In the genomic region with DNA sequence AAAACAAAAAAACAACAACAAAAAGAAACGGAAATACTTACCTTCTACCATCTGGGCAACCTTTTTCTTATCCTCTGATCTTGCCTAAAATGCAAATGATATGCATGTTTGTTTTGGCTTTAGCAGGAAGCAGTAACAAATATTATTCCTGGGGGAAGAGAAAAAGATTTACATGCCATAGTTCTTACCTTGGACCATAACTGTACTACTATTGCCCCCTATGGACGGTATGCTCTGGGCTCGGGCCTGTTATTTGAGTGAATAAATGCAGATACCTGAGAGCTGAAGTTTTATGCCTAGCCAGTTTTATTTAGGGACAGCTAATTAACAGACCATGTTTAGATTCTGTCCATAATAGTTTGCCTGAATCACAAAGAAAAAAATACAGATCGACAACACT, we compare ENCODE assay signal across 8 cellular contexts. TPM values are rescaled to one million over a fixed set of nuclear protein-coding genes. Genes with fewer than 3 reads are reported as not detected.
DNase-seq lines count a peak whose midpoint lies in the region; ATAC-seq, FAIRE-seq and TF ChIP-seq lines count a peak whose summit lies in the region.

No MANE protein-coding gene starts in this region.

- TF ChIP-seq CTCF in natural killer cell (IDR thresholded peaks at IDR 0.05) (peak; percentile 37), PC-3 (conservative IDR thresholded peaks at IDR 0.05; ENCODE audit: low read depth, low read length) (peak; percentile 69), endothelial cell of umbilical vein (IDR thresholded peaks at IDR 0.05; ENCODE audit: extremely low read depth in 1 of 2, insufficient read depth in 1 of 2, low read depth in 1 of 2, low read length in 2 of 2) (peak in 1 of 2 donors; percentile 6)

- H3K27ac ChIP-seq in PC-3 (ENCODE audit: low read length) (no peak overlapping the region), endothelial cell of umbilical vein (ENCODE audit: insufficient read depth, low read depth, low read length) (no peak overlapping the region)

- no peaks in the 10 kb centered on the region for H3K9me1 ChIP-seq in endothelial cell of umbilical vein (replicated peaks; ENCODE audit: control insufficient read depth, extremely low read depth, insufficient read depth, low read length)

- intact Hi-C loops in natural killer cell (cut with micrococcal nuclease) (loop anchor here (1.0 kb wide), 1 partner anchor 61 kb away; no protein-coding TSS in a partner anchor), PC-3 (cut with micrococcal nuclease) (no loop called here), endothelial cell of umbilical vein (cut with micrococcal nuclease) (loop anchor here (1.0 kb wide), 1 partner anchor 61 kb away; no protein-coding TSS in a partner anchor)

- no peaks in the 10 kb centered on the region for H3K36me3 ChIP-seq in PC-3 (ENCODE audit: low read depth, low read length)
- no peaks in the 10 kb centered on the region for H3K36me3 ChIP-seq in endothelial cell of umbilical vein (ENCODE audit: control insufficient read depth in 2 of 2, extremely low read depth in 1 of 2, insufficient read depth in 2 of 2, low read length in 2 of 2)

- H3K9me3 Mint-ChIP-seq in natural killer cell: no peaks in the 10 kb centered on the region
- no peaks in the 10 kb centered on the region for H3K9me3 Mint-ChIP-seq in natural killer cell treated with Interleukin-12 subunit alpha and Interleukin-12 subunit beta and Interleukin-15 and Interleukin-18, amount 100 ng/mL, for 72 hours
- H3K9me3 Mint-ChIP-seq in stimulated activated naive CD8-positive, alpha-beta T cell treated with anti-CD3 and anti-CD28 coated beads, Interleukin-15, amount 100 ng/mL, for 72 hours: no peaks in the 10 kb centered on the region

- DNase-seq in natural killer cell: no peak
- DNase-seq in natural killer cell treated with Interleukin-12 subunit alpha and Interleukin-12 subunit beta and Interleukin-15 and Interleukin-18, amount 100 ng/mL, for 72 hours (ENCODE audit: low spot score): no peak
- peak; percentile 64 for DNase-seq in PC-3
- peak; percentile 23 for DNase-seq in endothelial cell of umbilical vein (ENCODE audit: low read depth, low spot score)
- no peak for DNase-seq in stimulated activated naive CD8-positive, alpha-beta T cell treated with anti-CD3 and anti-CD28 coated beads, Interleukin-15, amount 100 ng/mL, for 72 hours
- no peak for DNase-seq in COLO829 (ENCODE audit: low spot score)
- no peak for DNase-seq in NCI-H446 treated with DMSO at 0.1 percent for 48 hours (lab: John Stamatoyannopoulos, UW)
- no peak for DNase-seq in NCI-H524 (lab: John Stamatoyannopoulos, UW)

- BruUV-seq in PC-3 (replicated peaks; lab: Mats Ljungman, UMichigan): no TSS peak
- BruUV-seq in endothelial cell of umbilical vein (replicated peaks; lab: Mats Ljungman, UMichigan): no TSS peak

- H3K27me3 ChIP-seq in PC-3 (ENCODE audit: low read length) (no peaks in the 10 kb centered on the region), endothelial cell of umbilical vein (ENCODE audit: control insufficient read depth in 2 of 2, insufficient read depth in 2 of 2, low read length in 2 of 2) (peaks cover 3 to 8% of the 10 kb centered on the region in 2 experiments)

- H3K9me3 ChIP-seq in PC-3 (ENCODE audit: low read length) (no peaks in the 10 kb centered on the region), endothelial cell of umbilical vein (replicated peaks; ENCODE audit: control insufficient read depth, insufficient read depth, low read length) (no peaks in the 10 kb centered on the region)

- H3K36me3 Mint-ChIP-seq in natural killer cell: no peaks in the 10 kb centered on the region
- no peaks in the 10 kb centered on the region for H3K36me3 Mint-ChIP-seq in natural killer cell treated with Interleukin-12 subunit alpha and Interleukin-12 subunit beta and Interleukin-15 and Interleukin-18, amount 100 ng/mL, for 72 hours

- H3K4me3 ChIP-seq in PC-3 (ENCODE audit: low read length) (no peak overlapping the region), endothelial cell of umbilical vein (replicated peaks in 1 of 3; ENCODE audit: insufficient read depth in 1 of 3, low read depth in 1 of 3, low read length in 3 of 3) (no peak overlapping the region)

- H3K9ac ChIP-seq in PC-3 (ENCODE audit: low read length) (no peak overlapping the region), endothelial cell of umbilical vein (replicated peaks; ENCODE audit: extremely low read depth, insufficient read depth, low read length) (no peak overlapping the region)

- no peaks in the 10 kb centered on the region for H3K9me2 ChIP-seq in PC-3 (replicated peaks; ENCODE audit: low read length)

- H3K27me3 Mint-ChIP-seq in natural killer cell (ENCODE audit: low read depth in 2 of 2): peaks cover 3 to 8% of the 10 kb centered on the region in 2 donors
- peaks cover 10 to 17% of the 10 kb centered on the region in 2 donors for H3K27me3 Mint-ChIP-seq in natural killer cell treated with Interleukin-12 subunit alpha and Interleukin-12 subunit beta and Interleukin-15 and Interleukin-18, amount 100 ng/mL, for 72 hours
- no peaks in the 10 kb centered on the region for H3K27me3 Mint-ChIP-seq in stimulated activated naive CD8-positive, alpha-beta T cell treated with anti-CD3 and anti-CD28 coated beads, Interleukin-15, amount 100 ng/mL, for 72 hours

- TF ChIP-seq POLR2A in endothelial cell of umbilical vein (IDR thresholded peaks at IDR 0.05; ENCODE audit: low read depth, low read length): no peak

- no peak overlapping the region for H2AFZ ChIP-seq in PC-3 (ENCODE audit: low read length)
- H2AFZ ChIP-seq in endothelial cell of umbilical vein (ENCODE audit: low read depth, low read length): no peak overlapping the region

- peak in 2 of 3 donors; percentile 38 to 58 for ATAC-seq in natural killer cell
- ATAC-seq in natural killer cell treated with Interleukin-12 subunit alpha and Interleukin-12 subunit beta and Interleukin-15 and Interleukin-18, amount 100 ng/mL, for 72 hours: no peak
- peak; percentile 49; the same call in 1 of the 2 replicates for ATAC-seq in PC-3
- peak; percentile 67 for ATAC-seq in stimulated activated naive CD8-positive, alpha-beta T cell treated with anti-CD3 and anti-CD28 coated beads, Interleukin-15, amount 100 ng/mL, for 72 hours

- H3F3A ChIP-seq in PC-3 (ENCODE audit: low read length, unreplicated experiment): no peaks in the 10 kb centered on the region

- no peaks in the 10 kb centered on the region for H3K4me1 Mint-ChIP-seq in natural killer cell
- H3K4me1 Mint-ChIP-seq in natural killer cell treated with Interleukin-12 subunit alpha and Interleukin-12 subunit beta and Interleukin-15 and Interleukin-18, amount 100 ng/mL, for 72 hours (ENCODE audit: low read depth in 2 of 2): peaks cover 19 to 25% of the 10 kb centered on the region in 2 donors
- H3K4me1 Mint-ChIP-seq in stimulated activated naive CD8-positive, alpha-beta T cell treated with anti-CD3 and anti-CD28 coated beads, Interleukin-15, amount 100 ng/mL, for 72 hours: peaks cover 28% of the 10 kb centered on the region

- H3K4me1 ChIP-seq in PC-3 (ENCODE audit: insufficient read depth, low read length) (peaks cover 17% of the 10 kb centered on the region), endothelial cell of umbilical vein (ENCODE audit: control insufficient read depth, extremely low read depth, insufficient read depth, low read length) (peaks cover 4% of the 10 kb centered on the region)

- CTCF ChIA-PET in PC-3 (lab: Charles Lee) (no interaction called here), endothelial cell of umbilical vein (lab: Charles Lee) (interaction anchor here (0.6 to 1.9 kb wide), 7 partner anchors 9 to 92 kb away, joined by 3 to 12 read pairs (median 5); a partner anchor contains a TSS)

- dilution Hi-C loops in endothelial cell of umbilical vein (cut with MboI; ENCODE audit: extremely low pct_ligation_motif_present, low sequenced_read_pairs): no loop called here

- no peaks in the 10 kb centered on the region for H3K79me2 ChIP-seq in PC-3 (ENCODE audit: low read length)
- H3K79me2 ChIP-seq in endothelial cell of umbilical vein (ENCODE audit: control insufficient read depth, insufficient read depth, low read length): no peaks in the 10 kb centered on the region

- peak; percentile 12 for FAIRE-seq in endothelial cell of umbilical vein (lab: Jason Lieb, UNC)

- H4K20me1 ChIP-seq in PC-3 (ENCODE audit: low read length) (no peaks in the 10 kb centered on the region), endothelial cell of umbilical vein (replicated peaks; ENCODE audit: control insufficient read depth, extremely low read depth, insufficient read depth, low read length) (no peaks in the 10 kb centered on the region)

- H3K27ac Mint-ChIP-seq in natural killer cell: no peak overlapping the region
- H3K27ac Mint-ChIP-seq in natural killer cell treated with Interleukin-12 subunit alpha and Interleukin-12 subunit beta and Interleukin-15 and Interleukin-18, amount 100 ng/mL, for 72 hours: peak overlapping the region in 1 of 2 donors; percentile 20
- H3K27ac Mint-ChIP-seq in stimulated activated naive CD8-positive, alpha-beta T cell treated with anti-CD3 and anti-CD28 coated beads, Interleukin-15, amount 100 ng/mL, for 72 hours: peak overlapping the region in 1 of 2 donors; percentile 68

- POLR2A ChIA-PET in PC-3 (lab: Charles Lee; ENCODE audit: unreplicated experiment) (no interaction called here), endothelial cell of umbilical vein (lab: Charles Lee) (no interaction called here)

- H3K4me3 Mint-ChIP-seq in natural killer cell: no peak overlapping the region
- no peak overlapping the region for H3K4me3 Mint-ChIP-seq in natural killer cell treated with Interleukin-12 subunit alpha and Interleukin-12 subunit beta and Interleukin-15 and Interleukin-18, amount 100 ng/mL, for 72 hours
- no peak overlapping the region for H3K4me3 Mint-ChIP-seq in stimulated activated naive CD8-positive, alpha-beta T cell treated with anti-CD3 and anti-CD28 coated beads, Interleukin-15, amount 100 ng/mL, for 72 hours

- no peak overlapping the region for H3K4me2 ChIP-seq in PC-3 (ENCODE audit: low read length)
- H3K4me2 ChIP-seq in endothelial cell of umbilical vein (ENCODE audit: insufficient read depth, low read length): no peak overlapping the region

RNA-seq across cellular contexts. Expression of a gene that starts 12.6 kb away (rescaled TPM):
- total RNA-seq in natural killer cell (1 to 10 TPM; 4.7 to 6.6 (median 6.3) TPM), PC-3 (2014; rRNA removed) (3.3 and 5.9 TPM in 2 replicates), endothelial cell of umbilical vein (0.32 and 2.2 TPM in 2 replicates)
- 1 to 10 TPM; 6.2 to 7.8 TPM for total RNA-seq in natural killer cell treated with Interleukin-12 subunit alpha and Interleukin-12 subunit beta and Interleukin-15 and Interleukin-18, amount 100 ng/mL, for 72 hours
- 3.0 and 4.1 TPM in 2 replicates for polyA plus RNA-seq in endothelial cell of umbilical vein
- 2.7 and 2.9 TPM in 2 replicates for polyA plus RNA-seq in endothelial cell of umbilical vein (2011; cell fraction: cytosol; rRNA removed)
- polyA plus RNA-seq in endothelial cell of umbilical vein (2011; cell fraction: nucleus; rRNA removed): 4.6 and 5.7 TPM in 2 replicates
- 0.52 and 1.2 TPM in 2 replicates for polyA plus RNA-seq in endothelial cell of umbilical vein (2012)
- polyA minus RNA-seq in endothelial cell of umbilical vein: 2.1 and 2.2 TPM in 2 replicates
- not detected for polyA minus RNA-seq in endothelial cell of umbilical vein (2011; cell fraction: cytosol; rRNA and poly(A)+ RNA removed)
- 1.3 and 1.8 TPM in 2 replicates for polyA minus RNA-seq in endothelial cell of umbilical vein (2011; cell fraction: nucleus; rRNA and poly(A)+ RNA removed)

RNA-seq across cellular contexts. Expression of a gene that starts 37.4 kb away (rescaled TPM):
- total RNA-seq in natural killer cell (not detected), PC-3 (2014; rRNA removed) (not detected in 2 replicates), endothelial cell of umbilical vein (not detected in 2 replicates)
- total RNA-seq in natural killer cell treated with Interleukin-12 subunit alpha and Interleukin-12 subunit beta and Interleukin-15 and Interleukin-18, amount 100 ng/mL, for 72 hours: not detected
- polyA plus RNA-seq in endothelial cell of umbilical vein: not detected in 2 replicates
- not detected in 2 replicates for polyA plus RNA-seq in endothelial cell of umbilical vein (2011; cell fraction: cytosol; rRNA removed)
- not detected in 2 replicates for polyA plus RNA-seq in endothelial cell of umbilical vein (2011; cell fraction: nucleus; rRNA removed)
- not detected in 2 replicates for polyA plus RNA-seq in endothelial cell of umbilical vein (2012)
- polyA minus RNA-seq in endothelial cell of umbilical vein: not detected in 2 replicates
- polyA minus RNA-seq in endothelial cell of umbilical vein (2011; cell fraction: cytosol; rRNA and poly(A)+ RNA removed): not detected
- polyA minus RNA-seq in endothelial cell of umbilical vein (2011; cell fraction: nucleus; rRNA and poly(A)+ RNA removed): not detected in 2 replicates

Comparison
In these comparisons a context has a peak if more than half of its experiments do, and no peak if none do; other contexts are left out.
1. ATAC-seq: peak in natural killer cell (2 of 3), PC-3 (single experiment) and stimulated activated naive CD8-positive, alpha-beta T cell treated with anti-CD3 and anti-CD28 coated beads, Interleukin-15, amount 100 ng/mL, for 72 hours (single experiment); none in natural killer cell treated with Interleukin-12 subunit alpha and Interleukin-12 subunit beta and Interleukin-15 and Interleukin-18, amount 100 ng/mL, for 72 hours (0 of 2).
2. DNase-seq: peak in PC-3 (single experiment) and endothelial cell of umbilical vein (single experiment); none in natural killer cell (single experiment), natural killer cell treated with Interleukin-12 subunit alpha and Interleukin-12 subunit beta and Interleukin-15 and Interleukin-18, amount 100 ng/mL, for 72 hours (single experiment), stimulated activated naive CD8-positive, alpha-beta T cell treated with anti-CD3 and anti-CD28 coated beads, Interleukin-15, amount 100 ng/mL, for 72 hours (0 of 2), COLO829 (single experiment), NCI-H446 treated with DMSO at 0.1 percent for 48 hours (single experiment) and NCI-H524 (0 of 2).